2 cellular contexts compared by ENCODE assay signal in the genomic region with DNA sequence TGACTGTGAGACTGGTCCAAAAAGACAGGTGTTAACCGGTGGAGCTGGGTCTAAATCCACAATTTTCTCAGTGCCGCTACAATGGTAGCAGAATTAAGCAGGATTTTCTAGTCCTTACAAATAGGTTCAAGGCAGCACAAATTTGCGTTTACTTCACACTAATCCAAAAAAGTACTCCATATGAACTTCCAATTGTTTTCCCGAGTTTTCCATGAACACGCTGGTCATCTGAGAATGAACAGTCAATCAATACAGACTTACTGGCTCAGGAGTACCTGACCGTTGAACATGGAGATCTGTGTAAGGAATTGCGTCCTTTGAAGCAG.
TF ChIP-seq lines count a peak whose summit lies in the region.

No MANE protein-coding gene starts in this region.

TF ChIP-seq in A549, 52 proteins besides CTCF, POLR2A, EP300 and RAD21 (continued from another document):
- TF ChIP-seq, protein P1, sequence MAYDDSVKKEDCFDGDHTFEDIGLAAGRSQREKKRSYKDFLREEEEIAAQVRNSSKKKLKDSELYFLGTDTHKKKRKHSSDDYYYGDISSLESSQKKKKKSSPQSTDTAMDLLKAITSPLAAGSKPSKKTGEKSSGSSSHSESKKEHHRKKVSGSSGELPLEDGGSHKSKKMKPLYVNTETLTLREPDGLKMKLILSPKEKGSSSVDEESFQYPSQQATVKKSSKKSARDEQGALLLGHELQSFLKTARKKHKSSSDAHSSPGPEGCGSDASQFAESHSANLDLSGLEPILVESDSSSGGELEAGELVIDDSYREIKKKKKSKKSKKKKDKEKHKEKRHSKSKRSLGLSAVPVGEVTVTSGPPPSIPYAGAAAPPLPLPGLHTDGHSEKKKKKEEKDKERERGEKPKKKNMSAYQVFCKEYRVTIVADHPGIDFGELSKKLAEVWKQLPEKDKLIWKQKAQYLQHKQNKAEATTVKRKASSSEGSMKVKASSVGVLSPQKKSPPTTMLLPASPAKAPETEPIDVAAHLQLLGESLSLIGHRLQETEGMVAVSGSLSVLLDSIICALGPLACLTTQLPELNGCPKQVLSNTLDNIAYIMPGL (CRISPR knock-in tag; IDR thresholded peaks at IDR 0.05; ENCODE audit: borderline replicate concordance), result no peak
- no peak for TF ChIP-seq MYC (IDR thresholded peaks at IDR 0.05; ENCODE audit: borderline replicate concordance, low read length)
- TF ChIP-seq SREBF2 (IDR thresholded peaks at IDR 0.05), result no peak
- no peak for TF ChIP-seq CEBPB (IDR thresholded peaks at IDR 0.05)
- TF ChIP-seq, protein P2, sequence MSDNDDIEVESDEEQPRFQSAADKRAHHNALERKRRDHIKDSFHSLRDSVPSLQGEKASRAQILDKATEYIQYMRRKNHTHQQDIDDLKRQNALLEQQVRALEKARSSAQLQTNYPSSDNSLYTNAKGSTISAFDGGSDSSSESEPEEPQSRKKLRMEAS (IDR thresholded peaks at IDR 0.05), result no peak
- no peak for TF ChIP-seq TFCP2L1 (CRISPR knock-in tag; IDR thresholded peaks at IDR 0.05)
- no peak for TF ChIP-seq EHF (CRISPR knock-in tag; IDR thresholded peaks at IDR 0.05)
- TF ChIP-seq, protein P3, sequence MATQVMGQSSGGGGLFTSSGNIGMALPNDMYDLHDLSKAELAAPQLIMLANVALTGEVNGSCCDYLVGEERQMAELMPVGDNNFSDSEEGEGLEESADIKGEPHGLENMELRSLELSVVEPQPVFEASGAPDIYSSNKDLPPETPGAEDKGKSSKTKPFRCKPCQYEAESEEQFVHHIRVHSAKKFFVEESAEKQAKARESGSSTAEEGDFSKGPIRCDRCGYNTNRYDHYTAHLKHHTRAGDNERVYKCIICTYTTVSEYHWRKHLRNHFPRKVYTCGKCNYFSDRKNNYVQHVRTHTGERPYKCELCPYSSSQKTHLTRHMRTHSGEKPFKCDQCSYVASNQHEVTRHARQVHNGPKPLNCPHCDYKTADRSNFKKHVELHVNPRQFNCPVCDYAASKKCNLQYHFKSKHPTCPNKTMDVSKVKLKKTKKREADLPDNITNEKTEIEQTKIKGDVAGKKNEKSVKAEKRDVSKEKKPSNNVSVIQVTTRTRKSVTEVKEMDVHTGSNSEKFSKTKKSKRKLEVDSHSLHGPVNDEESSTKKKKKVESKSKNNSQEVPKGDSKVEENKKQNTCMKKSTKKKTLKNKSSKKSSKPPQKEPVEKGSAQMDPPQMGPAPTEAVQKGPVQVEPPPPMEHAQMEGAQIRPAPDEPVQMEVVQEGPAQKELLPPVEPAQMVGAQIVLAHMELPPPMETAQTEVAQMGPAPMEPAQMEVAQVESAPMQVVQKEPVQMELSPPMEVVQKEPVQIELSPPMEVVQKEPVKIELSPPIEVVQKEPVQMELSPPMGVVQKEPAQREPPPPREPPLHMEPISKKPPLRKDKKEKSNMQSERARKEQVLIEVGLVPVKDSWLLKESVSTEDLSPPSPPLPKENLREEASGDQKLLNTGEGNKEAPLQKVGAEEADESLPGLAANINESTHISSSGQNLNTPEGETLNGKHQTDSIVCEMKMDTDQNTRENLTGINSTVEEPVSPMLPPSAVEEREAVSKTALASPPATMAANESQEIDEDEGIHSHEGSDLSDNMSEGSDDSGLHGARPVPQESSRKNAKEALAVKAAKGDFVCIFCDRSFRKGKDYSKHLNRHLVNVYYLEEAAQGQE (IDR thresholded peaks at IDR 0.05), result no peak
- no peak for TF ChIP-seq ESRRA (IDR thresholded peaks at IDR 0.05; ENCODE audit: borderline replicate concordance, low read length)
- TF ChIP-seq, protein P4, sequence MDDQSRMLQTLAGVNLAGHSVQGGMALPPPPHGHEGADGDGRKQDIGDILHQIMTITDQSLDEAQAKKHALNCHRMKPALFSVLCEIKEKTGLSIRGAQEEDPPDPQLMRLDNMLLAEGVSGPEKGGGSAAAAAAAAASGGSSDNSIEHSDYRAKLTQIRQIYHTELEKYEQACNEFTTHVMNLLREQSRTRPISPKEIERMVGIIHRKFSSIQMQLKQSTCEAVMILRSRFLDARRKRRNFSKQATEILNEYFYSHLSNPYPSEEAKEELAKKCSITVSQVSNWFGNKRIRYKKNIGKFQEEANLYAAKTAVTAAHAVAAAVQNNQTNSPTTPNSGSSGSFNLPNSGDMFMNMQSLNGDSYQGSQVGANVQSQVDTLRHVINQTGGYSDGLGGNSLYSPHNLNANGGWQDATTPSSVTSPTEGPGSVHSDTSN (IDR thresholded peaks at IDR 0.05), result no peak
- TF ChIP-seq CBX2 (IDR thresholded peaks at IDR 0.05; ENCODE audit: borderline replicate concordance, low read depth), result no peak
- TF ChIP-seq CHD2 (IDR thresholded peaks at IDR 0.05; ENCODE audit: low read length, partially characterized antibody), result no peak
- no peak for TF ChIP-seq ZSCAN20 (CRISPR knock-in tag; IDR thresholded peaks at IDR 0.05)
- no peak for TF ChIP-seq RFX5 (IDR thresholded peaks at IDR 0.05)

TF ChIP-seq in IMR-90, 13 proteins besides CTCF, POLR2A, EP300 and RAD21:
- TF ChIP-seq, protein P5, sequence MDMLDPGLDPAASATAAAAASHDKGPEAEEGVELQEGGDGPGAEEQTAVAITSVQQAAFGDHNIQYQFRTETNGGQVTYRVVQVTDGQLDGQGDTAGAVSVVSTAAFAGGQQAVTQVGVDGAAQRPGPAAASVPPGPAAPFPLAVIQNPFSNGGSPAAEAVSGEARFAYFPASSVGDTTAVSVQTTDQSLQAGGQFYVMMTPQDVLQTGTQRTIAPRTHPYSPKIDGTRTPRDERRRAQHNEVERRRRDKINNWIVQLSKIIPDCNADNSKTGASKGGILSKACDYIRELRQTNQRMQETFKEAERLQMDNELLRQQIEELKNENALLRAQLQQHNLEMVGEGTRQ (IDR thresholded peaks at IDR 0.05; ENCODE audit: low read depth, low read length), result no peak
- TF ChIP-seq, protein P6, sequence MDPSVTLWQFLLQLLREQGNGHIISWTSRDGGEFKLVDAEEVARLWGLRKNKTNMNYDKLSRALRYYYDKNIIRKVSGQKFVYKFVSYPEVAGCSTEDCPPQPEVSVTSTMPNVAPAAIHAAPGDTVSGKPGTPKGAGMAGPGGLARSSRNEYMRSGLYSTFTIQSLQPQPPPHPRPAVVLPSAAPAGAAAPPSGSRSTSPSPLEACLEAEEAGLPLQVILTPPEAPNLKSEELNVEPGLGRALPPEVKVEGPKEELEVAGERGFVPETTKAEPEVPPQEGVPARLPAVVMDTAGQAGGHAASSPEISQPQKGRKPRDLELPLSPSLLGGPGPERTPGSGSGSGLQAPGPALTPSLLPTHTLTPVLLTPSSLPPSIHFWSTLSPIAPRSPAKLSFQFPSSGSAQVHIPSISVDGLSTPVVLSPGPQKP (IDR thresholded peaks at IDR 0.05; ENCODE audit: borderline replicate concordance, low read depth, low read length), result no peak
- no peak for TF ChIP-seq CHD1 (IDR thresholded peaks at IDR 0.05; ENCODE audit: low read depth, low read length)
- TF ChIP-seq MAFK (IDR thresholded peaks at IDR 0.05; ENCODE audit: low read depth, low read length), result no peak
- TF ChIP-seq RCOR1 (IDR thresholded peaks at IDR 0.05; ENCODE audit: insufficient replicate concordance, low read length), result no peak
- TF ChIP-seq CEBPB (IDR thresholded peaks at IDR 0.05; ENCODE audit: low read depth, low read length), result no peak
- TF ChIP-seq MAZ (IDR thresholded peaks at IDR 0.05; ENCODE audit: borderline replicate concordance, low read depth, low read length), result no peak
- TF ChIP-seq FOS (IDR thresholded peaks at IDR 0.05; ENCODE audit: low read depth, low read length), result no peak
- no peak for TF ChIP-seq NFE2L2 (IDR thresholded peaks at IDR 0.05; ENCODE audit: low read depth, low read length)
- TF ChIP-seq RFX5 (IDR thresholded peaks at IDR 0.05; ENCODE audit: low read depth, low read length), result no peak
- TF ChIP-seq BHLHE40 (IDR thresholded peaks at IDR 0.05; ENCODE audit: low read depth, low read length), result no peak
- no peak for TF ChIP-seq MXI1 (IDR thresholded peaks at IDR 0.05; ENCODE audit: borderline replicate concordance, low read depth, low read length)
